29 cellular contexts compared by ENCODE assay signal in the genomic region with DNA sequence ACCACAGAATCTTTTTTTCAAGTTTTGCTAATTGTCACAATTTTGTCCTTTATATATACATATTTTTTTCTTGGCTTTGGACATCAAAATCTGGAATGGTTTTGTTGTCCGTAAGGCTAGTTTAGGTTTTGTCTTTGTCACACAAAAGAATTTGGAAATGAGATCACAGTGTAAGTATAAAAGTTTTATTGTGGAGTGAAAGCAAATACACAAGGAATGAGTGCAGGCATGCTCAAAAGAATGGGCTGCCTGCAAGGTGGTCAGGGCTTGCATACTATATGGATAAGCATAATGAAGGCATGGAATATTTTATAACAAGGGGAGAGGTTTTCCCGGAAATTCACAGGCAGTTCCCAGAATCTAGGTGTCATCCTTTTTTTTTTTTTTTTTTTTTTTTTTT.
"Had no signal": no experiment of that assay in that cellular context is flagged by ENCODE, and none has a peak within 500 bp of the region (broad histone marks: within the 10 kb centered on the region; RNA-seq: fewer than 3 reads in every experiment).

No MANE protein-coding gene starts in this region.

- DNase-seq: natural killer cell; occipital lobe; ovary; posterior cingulate gyrus; psoas muscle; right cardiac atrium; right lobe of liver; sigmoid colon; small intestine; stimulated activated CD4-positive, alpha-beta T cell treated with anti-CD3 and anti-CD28 coated beads, Interleukin-15, amount 100 ng/mL, for 24 hours; stimulated activated CD4-positive, alpha-beta T cell treated with anti-CD3 and anti-CD28 coated beads, Interleukin-2, amount 100 ng/mL, for 24 hours; stimulated activated CD4-positive, alpha-beta T cell treated with anti-CD3 and anti-CD28 coated beads, Interleukin-2, amount 100 ng/mL, for 48 hours; stimulated activated CD4-positive, alpha-beta T cell treated with anti-CD3 and anti-CD28 coated beads, Interleukin-4, amount 100 ng/mL, for 24 hours; stimulated activated naive B cell treated with anti-CD40 and anti-IgM and Interleukin-4, amounts not matched to agents 10 μg/mL and 1 μg/mL and 100 μg/mL, for 72 hours; stimulated activated naive CD4-positive, alpha-beta T cell treated with Interleukin-2 at 50 U/mL for 16 hours; substantia nigra; testis; tibial artery; transverse colon; upper lobe of right lung had no signal

- H3K27me3 Mint-ChIP-seq: progenitor cell of endocrine pancreas; stimulated activated naive CD8-positive, alpha-beta T cell treated with anti-CD3 and anti-CD28 coated beads, Interleukin-15, Interleukin-2, amounts not matched to agents 100 ng/mL and 50 ng/mL, for 24 hours; type B pancreatic cell had no signal

- H3K4me2 ChIP-seq: neural progenitor cell had no signal

- H3K9me3 Mint-ChIP-seq: natural killer cell; nephron; neural progenitor cell; stimulated activated naive B cell treated with anti-CD40 and anti-IgM and Interleukin-4, amounts not matched to agents 10 μg/mL and 1 μg/mL and 100 μg/mL, for 72 hours had no signal

- H3K27me3 ChIP-seq: neural progenitor cell, ovary, right lobe of liver, sigmoid colon, suprapubic skin, testis, tibial artery, transverse colon, upper lobe of right lung, vagina had no signal

- H3K4me3 ChIP-seq: neural progenitor cell, ovary, psoas muscle, right lobe of liver, sigmoid colon, suprapubic skin, testis, tibial artery, transverse colon, upper lobe of right lung, vagina had no signal

- H3K4me3 Mint-ChIP-seq: natural killer cell; nephron; neural progenitor cell; stimulated activated effector memory CD8-positive, alpha-beta T cell treated with anti-CD3 and anti-CD28 coated beads, Interleukin-12 subunit alpha, Interleukin-12 subunit beta, amount 100 ng/mL, for 72 hours; stimulated activated naive B cell treated with anti-CD40 and anti-IgM and Interleukin-4, amounts not matched to agents 10 μg/mL and 1 μg/mL and 100 μg/mL, for 72 hours; stimulated activated naive CD8-positive, alpha-beta T cell treated with anti-CD3 and anti-CD28 coated beads, Interleukin-15, Interleukin-2, amounts not matched to agents 100 ng/mL and 50 ng/mL, for 24 hours; type B pancreatic cell had no signal

- H3K4me1 Mint-ChIP-seq: neural progenitor cell; stimulated activated effector memory CD8-positive, alpha-beta T cell treated with anti-CD3 and anti-CD28 coated beads, Interleukin-12 subunit alpha, Interleukin-12 subunit beta, amount 100 ng/mL, for 72 hours; stimulated activated naive B cell treated with anti-CD40 and anti-IgM and Interleukin-4, amounts not matched to agents 10 μg/mL and 1 μg/mL and 100 μg/mL, for 72 hours had no signal

- FAIRE-seq: small intestine had no signal

- ATAC-seq: natural killer cell; psoas muscle; right cardiac atrium; right lobe of liver; stimulated activated effector memory CD8-positive, alpha-beta T cell treated with anti-CD3 and anti-CD28 coated beads, Interleukin-12 subunit alpha, Interleukin-12 subunit beta, amount 100 ng/mL, for 72 hours; stimulated activated naive B cell treated with anti-CD40 and anti-IgM and Interleukin-4, amounts not matched to agents 10 μg/mL and 1 μg/mL and 100 μg/mL, for 72 hours; upper lobe of right lung had no signal

- H3K79me2 ChIP-seq: parathyroid adenoma had no signal

- H3K36me3 Mint-ChIP-seq: natural killer cell; neural progenitor cell; stimulated activated effector memory CD8-positive, alpha-beta T cell treated with anti-CD3 and anti-CD28 coated beads, Interleukin-12 subunit alpha, Interleukin-12 subunit beta, amount 100 ng/mL, for 72 hours had no signal

- H3K36me3 ChIP-seq: neural progenitor cell, ovary, right lobe of liver, sigmoid colon, suprapubic skin, tibial artery, transverse colon, upper lobe of right lung, vagina had no signal

- H3K4me1 ChIP-seq: neural progenitor cell, testis, transverse colon, upper lobe of right lung had no signal

- H3K9ac ChIP-seq: neural progenitor cell, parathyroid adenoma had no signal

- H3K27ac Mint-ChIP-seq: natural killer cell; neural progenitor cell; stimulated activated effector memory CD8-positive, alpha-beta T cell treated with anti-CD3 and anti-CD28 coated beads, Interleukin-12 subunit alpha, Interleukin-12 subunit beta, amount 100 ng/mL, for 72 hours; stimulated activated naive B cell treated with anti-CD40 and anti-IgM and Interleukin-4, amounts not matched to agents 10 μg/mL and 1 μg/mL and 100 μg/mL, for 72 hours; stimulated activated naive CD8-positive, alpha-beta T cell treated with anti-CD3 and anti-CD28 coated beads, Interleukin-15, Interleukin-2, amounts not matched to agents 100 ng/mL and 50 ng/mL, for 24 hours; type B pancreatic cell had no signal

- H2AFZ ChIP-seq: neural progenitor cell, parathyroid adenoma had no signal

- H3K9me3 ChIP-seq: ovary, psoas muscle, right lobe of liver, sigmoid colon, suprapubic skin, testis, tibial artery, transverse colon, upper lobe of right lung, vagina had no signal

- H3K27ac ChIP-seq: neural progenitor cell, ovary, parathyroid adenoma, psoas muscle, right lobe of liver, sigmoid colon, suprapubic skin, testis, tibial artery, transverse colon, upper lobe of right lung, vagina had no signal
